In the genomic region with DNA sequence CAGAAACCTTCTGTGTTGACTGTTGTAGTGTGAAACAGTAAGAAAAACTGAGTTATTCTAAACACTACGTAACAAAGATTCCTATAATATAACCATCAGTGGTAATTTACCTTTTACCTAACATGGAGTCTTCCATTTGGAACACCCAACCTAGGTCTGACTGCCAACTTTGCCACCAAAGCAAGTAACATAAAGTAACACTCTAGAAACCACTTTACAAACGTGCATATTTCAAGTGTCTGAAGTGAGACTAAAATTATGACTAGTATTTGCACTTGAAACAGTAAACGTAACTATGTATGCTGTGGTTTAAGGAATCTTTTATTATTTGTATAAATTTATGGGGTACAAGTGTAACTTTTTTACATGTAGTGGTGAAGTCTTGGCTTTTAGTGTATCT, we compare ENCODE assay signal across 28 cellular contexts.
"Had no signal": no experiment of that assay in that cellular context is flagged by ENCODE, and none has a peak within 500 bp of the region (broad histone marks: within the 10 kb centered on the region; RNA-seq: fewer than 3 reads in every experiment).

No MANE protein-coding gene starts in this region.

- H3K27ac Mint-ChIP-seq: dendritic cell treated with granulocyte-macrophage colony-stimulating factor and Interleukin-4, amounts not matched to agents 40 ng/mL and 50 ng/mL, for 4 days; type B pancreatic cell had no signal

- H3K27me3 Mint-ChIP-seq: dendritic cell treated with granulocyte-macrophage colony-stimulating factor and Interleukin-4, amounts not matched to agents 40 ng/mL and 50 ng/mL, for 4 days; type B pancreatic cell had no signal

- H3K4me3 ChIP-seq: adrenal gland, ascending aorta, hepatocyte, left ventricle myocardium inferior, pancreas, psoas muscle, right atrium auricular region, spleen, thoracic aorta had no signal

- H3K27me3 ChIP-seq: adrenal gland, ascending aorta, brain microvascular endothelial cell, hepatocyte, neutrophil, pancreas, right atrium auricular region, spleen had no signal

- H3K9me3 ChIP-seq: adrenal gland, ascending aorta, left ventricle myocardium inferior, neutrophil, pancreas, psoas muscle, right atrium auricular region, spleen, thoracic aorta had no signal

- ATAC-seq: activated T-cell treated with anti-CD3 and anti-CD28 coated beads, Interleukin-2, amount 50 U/mL, for 4 hours; esophagus mucosa; pancreas; psoas muscle had no signal

- H3K27ac ChIP-seq: adrenal gland, ascending aorta, brain microvascular endothelial cell, hepatocyte, left ventricle myocardium inferior, neutrophil, pancreas, psoas muscle, right atrium auricular region, spleen, thoracic aorta had no signal

- H3K36me3 ChIP-seq: brain microvascular endothelial cell had no signal

- H3K4me3 Mint-ChIP-seq: activated T-cell treated with anti-CD3 and anti-CD28 coated beads, Interleukin-2, amount 50 U/mL, for 4 hours; dendritic cell treated with granulocyte-macrophage colony-stimulating factor and Interleukin-4, amounts not matched to agents 40 ng/mL and 50 ng/mL, for 4 days; nephron; type B pancreatic cell had no signal

- H3K4me1 ChIP-seq: ascending aorta, left ventricle myocardium inferior, pancreas, right atrium auricular region had no signal

- H3K9me3 Mint-ChIP-seq: dendritic cell treated with granulocyte-macrophage colony-stimulating factor and Interleukin-4, amounts not matched to agents 40 ng/mL and 50 ng/mL, for 4 days; type B pancreatic cell had no signal

- DNase-seq: activated CD8-positive, alpha-beta memory T cell treated with anti-CD3 and anti-CD28 coated beads, Interleukin-2, amount 50 U/mL, for 48 hours; activated naive CD4-positive, alpha-beta T cell treated with Interleukin-2 at 50 U/mL for 16 hours; activated T-cell treated with anti-CD3 and anti-CD28 coated beads, Interleukin-2, amount 50 U/mL, for 4 hours; brain microvascular endothelial cell; caudate nucleus; effector memory CD4-positive, alpha-beta T cell; foreskin melanocyte; kidney glomerular epithelial cell; left ventricle myocardium inferior; mammary epithelial cell; midbrain; pancreas; psoas muscle; spleen; stimulated activated CD4-positive, alpha-beta T cell treated with anti-CD3 and anti-CD28 coated beads, Interleukin-4, amount 100 ng/mL, for 1 hour; stimulated activated naive CD4-positive, alpha-beta T cell treated with Interleukin-2 at 50 U/mL for 16 hours; T-helper 1 cell; T-helper 9 cell had no signal
